Comparison of ENCODE assay signal across 9 cellular contexts in genomic region chr12:58346032-58346632, GRCh38.
DNase-seq lines count a peak whose midpoint lies in the region; TF ChIP-seq lines count a peak whose summit lies in the region.
"Had no signal": no experiment of that assay in that cellular context is flagged by ENCODE, and none has a peak within 500 bp of the region (broad histone marks: within the 10 kb centered on the region; RNA-seq: fewer than 3 reads in every experiment).

No MANE protein-coding gene starts in this region.

- no peaks in the 10 kb centered on the region for H3K27me3 ChIP-seq in left ventricle myocardium inferior (ENCODE audit: low read depth)
- no peaks in the 10 kb centered on the region for H3K27me3 ChIP-seq in suprapubic skin
- H3K27me3 ChIP-seq: BLaER1 had no signal

- DNase-seq in NCI-H1436 (lab: John Stamatoyannopoulos, UW) (peak; percentile 53), NCI-H1436 treated with DMSO at 0.1 percent for 48 hours (lab: John Stamatoyannopoulos, UW) (no peak), HEK293T (ENCODE audit: extremely low spot score) (peak; percentile 31), NCI-H2029 (lab: John Stamatoyannopoulos, UW) (peak; percentile 9), left ventricle myocardium inferior (no peak), suprapubic skin (ENCODE audit: low spot score in 2 of 2) (no peak)
- DNase-seq in stimulated activated CD4-positive, alpha-beta T cell treated with anti-CD3 and anti-CD28 coated beads, Interleukin-2, amount 100 ng/mL, for 48 hours = no peak

- H3K4me3 ChIP-seq in left ventricle myocardium inferior (no peak overlapping the region), suprapubic skin (no peak overlapping the region)
- H3K4me3 ChIP-seq: BLaER1 had no signal

- TF ChIP-seq POLR2A in suprapubic skin (IDR thresholded peaks at IDR 0.05) = no peak

- TF ChIP-seq EP300 in suprapubic skin (IDR thresholded peaks at IDR 0.05) = no peak

- CTCF ChIA-PET in HEK293T (lab: Yijun Ruan, JAX) = no interaction called here

- H3K9me3 ChIP-seq in left ventricle myocardium inferior (replicated peaks) (peaks cover 10% of the 10 kb centered on the region), suprapubic skin (no peaks in the 10 kb centered on the region)

- peak; percentile 88 for TF ChIP-seq CTCF in VCaP (conservative IDR thresholded peaks at IDR 0.05)
- TF ChIP-seq CTCF in left ventricle myocardium inferior (IDR thresholded peaks at IDR 0.05; ENCODE audit: borderline replicate concordance) = peak; percentile 91
- peak; percentile 68 to 76 for TF ChIP-seq CTCF in suprapubic skin (IDR thresholded peaks at IDR 0.05)

- intact Hi-C loops in left ventricle myocardium inferior (cut with micrococcal nuclease) = loop anchor here (5.0 kb wide), 1 partner anchor 806 kb away; no protein-coding TSS in a partner anchor

- H3K36me3 ChIP-seq in left ventricle myocardium inferior = no peaks in the 10 kb centered on the region
- no peaks in the 10 kb centered on the region for H3K36me3 ChIP-seq in suprapubic skin
- H3K36me3 ChIP-seq: BLaER1 had no signal

- H3K27ac ChIP-seq in VCaP = no peak overlapping the region
- H3K27ac ChIP-seq in left ventricle myocardium inferior (replicated peaks) = no peak overlapping the region
- H3K27ac ChIP-seq in suprapubic skin = no peak overlapping the region
- H3K27ac ChIP-seq: BLaER1 had no signal

- POLR2A ChIA-PET in HEK293T (lab: Yijun Ruan, JAX) = no interaction called here

- H3K4me1 ChIP-seq in left ventricle myocardium inferior (no peaks in the 10 kb centered on the region), suprapubic skin (peaks cover 4% of the 10 kb centered on the region)

- WGBS in suprapubic skin = 32% methylated on average over 7 of the region's 7 CpGs

TF ChIP-seq in HEK293T, 16 proteins besides CTCF, POLR2A, EP300 and RAD21:
- no peak for TF ChIP-seq FOXM1 (IDR thresholded peaks at IDR 0.05; ENCODE audit: borderline replicate concordance)
- no peak for TF ChIP-seq FOXA1 (IDR thresholded peaks at IDR 0.05)
- no peak for TF ChIP-seq ARNT (IDR thresholded peaks at IDR 0.05)
- TF ChIP-seq HDGF (IDR thresholded peaks at IDR 0.05; ENCODE audit: borderline replicate concordance) = no peak
- no peak for TF ChIP-seq CTBP1 (IDR thresholded peaks at IDR 0.05; ENCODE audit: borderline replicate concordance)
- TF ChIP-seq ELF4 (IDR thresholded peaks at IDR 0.05) = no peak
- TF ChIP-seq BHLHE40 (IDR thresholded peaks at IDR 0.05; ENCODE audit: borderline replicate concordance) = no peak
- no peak for TF ChIP-seq L3MBTL2 (conservative IDR thresholded peaks at IDR 0.05)
- no peak for TF ChIP-seq NFRKB (IDR thresholded peaks at IDR 0.05)
- TF ChIP-seq SP1 (IDR thresholded peaks at IDR 0.05) = no peak
- TF ChIP-seq LEF1 (IDR thresholded peaks at IDR 0.05; ENCODE audit: borderline replicate concordance) = no peak
- TF ChIP-seq PKNOX1 (IDR thresholded peaks at IDR 0.05) = no peak

Comparison
In these comparisons a context has a peak if more than half of its experiments do, and no peak if none do; other contexts are left out.
1. DNase-seq: peak in NCI-H1436 (single experiment), HEK293T (single experiment) and NCI-H2029 (single experiment); none in NCI-H1436 treated with DMSO at 0.1 percent for 48 hours (single experiment), left ventricle myocardium inferior (single experiment), suprapubic skin (0 of 2) and stimulated activated CD4-positive, alpha-beta T cell treated with anti-CD3 and anti-CD28 coated beads, Interleukin-2, amount 100 ng/mL, for 48 hours (0 of 2).
2. Peak in every context shown above with its lines, with median percentiles within 50 percentile points of each other: CTCF ChIP-seq.